1 cellular context compared by ENCODE assay signal in genomic region chr1:112735752-112736151, GRCh38.
TF ChIP-seq lines count a peak whose summit lies in the region.

No MANE protein-coding gene starts in this region.

TF ChIP-seq in SK-N-SH, 30 proteins besides CTCF, POLR2A, EP300 and RAD21 (continued from another document):
- TF ChIP-seq SIN3A (IDR thresholded peaks at IDR 0.05; ENCODE audit: borderline replicate concordance, low read depth, low read length) (no peak), TEAD4 (IDR thresholded peaks at IDR 0.05; ENCODE audit: borderline replicate concordance, insufficient read depth) (0 out of 2 replicates have a peak, but pooled peaks have one; percentile 44), RCOR1 (IDR thresholded peaks at IDR 0.05; ENCODE audit: low read length) (no peak), REST (IDR thresholded peaks at IDR 0.05; ENCODE audit: low read depth, low read length) (no peak), MAX (IDR thresholded peaks at IDR 0.05; ENCODE audit: low read depth) (no peak; the same call in 1 of the 2 replicates), GABPA (IDR thresholded peaks at IDR 0.05; ENCODE audit: low read depth) (no peak), MXI1 (IDR thresholded peaks at IDR 0.05; ENCODE audit: low read depth, low read length) (no peak), POLR2AphosphoS5 (IDR thresholded peaks at IDR 0.05; ENCODE audit: low read depth, low read length) (peak; percentile 29; the same call in 1 of the 2 replicates), EZH2phosphoT487 (IDR thresholded peaks at IDR 0.05; ENCODE audit: borderline replicate concordance, low read depth) (no peak), NFIC (IDR thresholded peaks at IDR 0.05; ENCODE audit: borderline replicate concordance) (peak; percentile 25; the same call in 1 of the 2 replicates), FOXJ3 (CRISPR knock-in tag; IDR thresholded peaks at IDR 0.05) (no peak), USF2 (IDR thresholded peaks at IDR 0.05; ENCODE audit: borderline replicate concordance, low read depth, low read length) (no peak), CHD2 (IDR thresholded peaks at IDR 0.05; ENCODE audit: low read length, partially characterized antibody) (no peak), RXRA (IDR thresholded peaks at IDR 0.05; ENCODE audit: borderline replicate concordance, low read depth) (peak; percentile 21; the same call in 1 of the 2 replicates), ELF1 (IDR thresholded peaks at IDR 0.05) (peak; percentile 57), FOXM1 (IDR thresholded peaks at IDR 0.05; ENCODE audit: low read depth) (no peak), JUND (IDR thresholded peaks at IDR 0.05) (peak; percentile 87), IRF3 (IDR thresholded peaks at IDR 0.05; ENCODE audit: low read depth, low read length) (no peak), RFX5 (IDR thresholded peaks at IDR 0.05; ENCODE audit: low read length) (no peak), FOSL2 (IDR thresholded peaks at IDR 0.05; ENCODE audit: borderline replicate concordance, low read depth) (peak; percentile 97)
